In genomic region chr3:56868706-56869105, GRCh38 we compare ENCODE assay signal across 14 cellular contexts.
"Had no signal": no experiment of that assay in that cellular context is flagged by ENCODE, and none has a peak within 500 bp of the region (broad histone marks: within the 10 kb centered on the region; RNA-seq: fewer than 3 reads in every experiment).

No MANE protein-coding gene starts in this region.

- ATAC-seq: sciatic nerve had no signal

- H3K27me3 Mint-ChIP-seq: activated CD8-positive, alpha-beta T cell treated with anti-CD3 and anti-CD28 coated beads for 36 hours; activated naive CD4-positive, alpha-beta T cell treated with anti-CD3 and anti-CD28 coated beads, Interleukin-2, amount 10 ng/mL, durations not matched to agents 7 days and 5 days had no signal

- H3K9me3 Mint-ChIP-seq: nephron progenitor cell had no signal

- DNase-seq: activated CD8-positive, alpha-beta memory T cell treated with anti-CD3 and anti-CD28 coated beads, Interleukin-2, amount 50 U/mL, for 4 hours; activated CD8-positive, alpha-beta T cell treated with anti-CD3 and anti-CD28 coated beads for 36 hours; activated naive CD4-positive, alpha-beta T cell treated with anti-CD3 and anti-CD28 coated beads, Interleukin-2, amount 10 ng/mL, durations not matched to agents 7 days and 5 days; caudate nucleus; colonic mucosa; esophagus squamous epithelium; glutamatergic neuron; nephron progenitor cell; occipital lobe; T-helper 1 cell had no signal

- H3K27me3 ChIP-seq: colonic mucosa, esophagus squamous epithelium had no signal

- H3K36me3 ChIP-seq: colonic mucosa, esophagus squamous epithelium, prostate gland had no signal

- H3K4me3 ChIP-seq: colonic mucosa, esophagus squamous epithelium, prostate gland, SK-N-MC had no signal

- H3K27ac ChIP-seq: colonic mucosa, esophagus squamous epithelium, prostate gland, SK-N-MC had no signal

- H3K27ac Mint-ChIP-seq: activated naive CD4-positive, alpha-beta T cell treated with anti-CD3 and anti-CD28 coated beads, Interleukin-2, amount 10 ng/mL, durations not matched to agents 7 days and 5 days; nephron progenitor cell had no signal

- H3K4me1 ChIP-seq: colonic mucosa, esophagus squamous epithelium, prostate gland had no signal

- FAIRE-seq: endothelial cell of umbilical vein had no signal

- H3K9me3 ChIP-seq: colonic mucosa, esophagus squamous epithelium, prostate gland had no signal

- H3K4me3 Mint-ChIP-seq: activated naive CD4-positive, alpha-beta T cell treated with anti-CD3 and anti-CD28 coated beads, Interleukin-2, amount 10 ng/mL, durations not matched to agents 7 days and 5 days; nephron progenitor cell had no signal
